In genomic region chr15:95425859-95426258, GRCh38 we compare ENCODE assay signal across 32 cellular contexts.
"Had no signal": no experiment of that assay in that cellular context is flagged by ENCODE, and none has a peak within 500 bp of the region (broad histone marks: within the 10 kb centered on the region; RNA-seq: fewer than 3 reads in every experiment).

No MANE protein-coding gene starts in this region.

- DNase-seq: activated B cell treated with CpG ODN at 0.5 μM for 24 hours; activated CD4-positive, alpha-beta T cell treated with anti-CD3 and anti-CD28 coated beads, Interleukin-2, amount 10 ng/mL, durations not matched to agents 7 days and 5 days; activated CD4-positive, alpha-beta T cell treated with anti-CD3 and anti-CD28 coated beads, Interleukin-2, amount 50 U/mL, for 4 hours; activated CD8-positive, alpha-beta memory T cell treated with anti-CD3 and anti-CD28 coated beads for 24 hours; activated CD8-positive, alpha-beta T cell treated with anti-CD3 and anti-CD28 coated beads for 36 hours; activated effector memory CD4-positive, alpha-beta T cell treated with Interleukin-2 at 50 U/mL for 16 hours; activated gamma-delta T cell treated with Interleukin-2 at 50 U/mL for 16 hours; activated naive CD4-positive, alpha-beta T cell treated with anti-CD3 and anti-CD28 coated beads, Interleukin-2, amount 50 U/mL, for 16 hours; activated naive CD4-positive, alpha-beta T cell treated with Interleukin-2 at 50 U/mL for 16 hours; activated T-cell treated with anti-CD3 and anti-CD28 coated beads, Interleukin-2, amount 50 U/mL, for 4 hours; amniotic stem cell; anterior cingulate cortex; brain microvascular endothelial cell; cortex of kidney; dermis blood vessel endothelial cell; effector CD4-positive, alpha-beta T cell; effector memory CD8-positive, alpha-beta T cell; esophagus squamous epithelium; foreskin melanocyte; head of caudate nucleus; T-helper 1 cell; T-helper 17 cell; T1000; WERI-Rb-1 had no signal

- H3K4me3 ChIP-seq: esophagus squamous epithelium had no signal

- H3K27ac ChIP-seq: brain microvascular endothelial cell, epithelial cell of prostate, esophagus squamous epithelium, WERI-Rb-1 had no signal

- H3K4me3 Mint-ChIP-seq: activated B cell treated with CpG ODN at 0.5 μM for 24 hours; activated CD4-positive, alpha-beta T cell treated with anti-CD3 and anti-CD28 coated beads, Interleukin-2, amount 10 ng/mL, durations not matched to agents 7 days and 5 days; activated CD8-positive, alpha-beta T cell treated with anti-CD3 and anti-CD28 coated beads for 36 hours; activated naive CD8-positive, alpha-beta T cell; activated T-cell treated with anti-CD3 and anti-CD28 coated beads, Interleukin-2, amount 50 U/mL, for 4 hours; activated T-helper 17 cell treated with anti-CD3 and anti-CD28 coated beads, Interleukin-2, amount 50 U/mL, for 72 hours; central memory CD8-positive, alpha-beta T cell; effector memory CD8-positive, alpha-beta T cell; T-helper 17 cell; T-helper 2 cell treated with Interferon-gamma antibody and Interleukin-4, amounts not matched to agents 5 μg/mL and 100 μg/mL, for 36 hours had no signal

- ATAC-seq: activated CD4-positive, CD25-positive, alpha-beta regulatory T cell treated with anti-CD3 and anti-CD28 coated beads, Interleukin-2, amount 50 U/mL, for 24 hours; activated CD8-positive, alpha-beta T cell treated with anti-CD3 and anti-CD28 coated beads for 36 hours; activated T-cell treated with anti-CD3 and anti-CD28 coated beads, Interleukin-2, amount 50 U/mL, for 4 hours; activated T-helper 17 cell treated with anti-CD3 and anti-CD28 coated beads, Interleukin-2, amount 50 U/mL, for 72 hours; effector memory CD8-positive, alpha-beta T cell; T-helper 17 cell had no signal

- H3K4me1 ChIP-seq: esophagus squamous epithelium had no signal

- H3K4me1 Mint-ChIP-seq: activated B cell treated with CpG ODN at 0.5 μM for 24 hours; activated CD4-positive, alpha-beta T cell treated with anti-CD3 and anti-CD28 coated beads, Interleukin-2, amount 10 ng/mL, durations not matched to agents 7 days and 5 days; activated T-helper 17 cell treated with anti-CD3 and anti-CD28 coated beads, Interleukin-2, amount 50 U/mL, for 72 hours; T-helper 17 cell had no signal

- H3K27me3 ChIP-seq: brain microvascular endothelial cell, esophagus squamous epithelium had no signal

- H3K27ac Mint-ChIP-seq: activated B cell treated with CpG ODN at 0.5 μM for 24 hours; activated CD4-positive, alpha-beta T cell treated with anti-CD3 and anti-CD28 coated beads, Interleukin-2, amount 10 ng/mL, durations not matched to agents 7 days and 5 days; activated CD8-positive, alpha-beta T cell treated with anti-CD3 and anti-CD28 coated beads for 36 hours; activated naive CD8-positive, alpha-beta T cell; activated T-helper 17 cell treated with anti-CD3 and anti-CD28 coated beads, Interleukin-2, amount 50 U/mL, for 72 hours; effector memory CD8-positive, alpha-beta T cell; T-helper 17 cell; T-helper 2 cell treated with Interferon-gamma antibody and Interleukin-4, amounts not matched to agents 5 μg/mL and 100 μg/mL, for 36 hours had no signal

- FAIRE-seq: astrocyte, bronchial epithelial cell had no signal

- H3K27me3 Mint-ChIP-seq: activated B cell treated with CpG ODN at 0.5 μM for 24 hours; activated CD8-positive, alpha-beta T cell treated with anti-CD3 and anti-CD28 coated beads for 36 hours; activated T-helper 17 cell treated with anti-CD3 and anti-CD28 coated beads, Interleukin-2, amount 50 U/mL, for 72 hours; central memory CD8-positive, alpha-beta T cell; effector memory CD8-positive, alpha-beta T cell; T-helper 17 cell had no signal

- H3K36me3 ChIP-seq: brain microvascular endothelial cell, esophagus squamous epithelium, WERI-Rb-1 had no signal
